Comparison of ENCODE assay signal across 1 cellular context in the genomic region with DNA sequence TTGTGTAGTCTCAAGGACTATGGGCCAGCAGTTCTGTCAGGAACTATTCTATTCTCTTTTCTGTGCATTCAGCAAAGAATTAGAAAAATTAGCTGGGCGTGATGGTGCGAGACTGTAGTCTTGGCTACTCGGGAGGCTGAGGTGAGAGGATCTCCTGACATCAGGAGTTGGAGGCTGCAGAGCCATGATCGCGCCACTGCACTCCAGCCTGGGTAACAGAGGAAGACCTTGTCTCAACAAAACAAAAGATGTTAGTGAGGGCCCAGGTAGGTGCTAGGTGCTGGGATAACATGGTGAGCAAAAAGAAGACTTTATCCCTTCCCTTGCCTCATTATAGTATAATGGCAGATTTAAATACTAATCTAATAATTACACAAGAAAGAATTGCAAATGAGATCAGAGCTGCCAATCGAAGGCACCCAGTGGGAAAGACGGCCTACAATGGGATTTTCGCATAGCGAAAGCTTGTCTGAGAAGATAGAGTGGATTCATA.
TF ChIP-seq lines count a peak whose summit lies in the region.

No MANE protein-coding gene starts in this region.

TF ChIP-seq in HEK293, 187 proteins besides CTCF, POLR2A, EP300 and RAD21 (continued from another document):
- TF ChIP-seq, protein P1, sequence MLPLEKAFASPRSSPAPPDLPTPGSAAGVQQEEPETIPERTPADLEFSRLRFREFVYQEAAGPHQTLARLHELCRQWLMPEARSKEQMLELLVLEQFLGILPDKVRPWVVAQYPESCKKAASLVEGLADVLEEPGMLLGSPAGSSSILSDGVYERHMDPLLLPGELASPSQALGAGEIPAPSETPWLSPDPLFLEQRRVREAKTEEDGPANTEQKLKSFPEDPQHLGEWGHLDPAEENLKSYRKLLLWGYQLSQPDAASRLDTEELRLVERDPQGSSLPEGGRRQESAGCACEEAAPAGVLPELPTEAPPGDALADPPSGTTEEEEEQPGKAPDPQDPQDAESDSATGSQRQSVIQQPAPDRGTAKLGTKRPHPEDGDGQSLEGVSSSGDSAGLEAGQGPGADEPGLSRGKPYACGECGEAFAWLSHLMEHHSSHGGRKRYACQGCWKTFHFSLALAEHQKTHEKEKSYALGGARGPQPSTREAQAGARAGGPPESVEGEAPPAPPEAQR (tag by site-specific recombination; IDR thresholded peaks at IDR 0.05), result no peak
- no peak for TF ChIP-seq ZNF560 (tag by site-specific recombination; IDR thresholded peaks at IDR 0.05; ENCODE audit: borderline replicate concordance)
- no peak for TF ChIP-seq ZNF311 (tag by site-specific recombination; IDR thresholded peaks at IDR 0.05; ENCODE audit: borderline replicate concordance)
